ENCODE assay signal across 34 cellular contexts in genomic region chr2:150224321-150224720, GRCh38.
"Had no signal": no experiment of that assay in that cellular context is flagged by ENCODE, and none has a peak within 500 bp of the region (broad histone marks: within the 10 kb centered on the region; RNA-seq: fewer than 3 reads in every experiment).

No MANE protein-coding gene starts in this region.

- FAIRE-seq: astrocyte, bronchial epithelial cell had no signal

- DNase-seq: activated effector memory CD4-positive, alpha-beta T cell treated with anti-CD3 and anti-CD28 coated beads, Interleukin-2, amount 50 U/mL, for 16 hours; activated effector memory CD4-positive, alpha-beta T cell treated with Interleukin-2 at 50 U/mL for 16 hours; activated gamma-delta T cell; activated gamma-delta T cell treated with Interleukin-2 at 50 U/mL for 16 hours; activated naive CD4-positive, alpha-beta T cell; activated naive CD4-positive, alpha-beta T cell treated with anti-CD3 and anti-CD28 coated beads for 36 hours; activated naive CD4-positive, alpha-beta T cell treated with anti-CD3 and anti-CD28 coated beads, Interleukin-2, amount 10 ng/mL, durations not matched to agents 7 days and 5 days; activated naive CD4-positive, alpha-beta T cell treated with anti-CD3 and anti-CD28 coated beads, Interleukin-2, amount 50 U/mL, for 16 hours; activated naive CD4-positive, alpha-beta T cell treated with Interleukin-2 at 50 U/mL for 16 hours; activated naive CD8-positive, alpha-beta T cell treated with anti-CD3 and anti-CD28 coated beads for 36 hours; activated naive CD8-positive, alpha-beta T cell treated with anti-CD3 and anti-CD28 coated beads, Interleukin-2, amount 10 ng/mL, durations not matched to agents 7 days and 5 days; activated naive CD8-positive, alpha-beta T cell treated with anti-CD3 and anti-CD28 coated beads, Interleukin-2, amount 50 U/mL, for 24 hours; activated T-cell treated with anti-CD3 and anti-CD28 coated beads, Interleukin-2, amount 50 U/mL, for 1 hour; activated T-cell treated with anti-CD3 and anti-CD28 coated beads, Interleukin-2, amount 50 U/mL, for 24 hours; activated T-cell treated with anti-CD3 and anti-CD28 coated beads, Interleukin-2, amount 50 U/mL, for 4 hours; activated T-cell treated with anti-CD3 and anti-CD28 coated beads, Interleukin-2, amount 50 U/mL, for 48 hours; activated T-cell treated with anti-CD3 and anti-CD28 coated beads, Interleukin-2, amount 50 U/mL, for 72 hours; adrenal gland; amniotic stem cell; amygdala; anterior cingulate cortex; aorta; body of pancreas; brain microvascular endothelial cell; caudate nucleus; central memory CD4-positive, alpha-beta T cell; cerebellar nuclear complex had no signal

- H3K4me1 ChIP-seq: adrenal gland, ascending aorta, body of pancreas, breast epithelium had no signal

- H3K36me3 ChIP-seq: adrenal gland, ascending aorta, brain microvascular endothelial cell, breast epithelium, cardiac muscle cell had no signal

- H3K4me3 ChIP-seq: adrenal gland, ascending aorta, body of pancreas, breast epithelium, cardiac muscle cell had no signal

- ATAC-seq: activated naive CD4-positive, alpha-beta T cell treated with anti-CD3 and anti-CD28 coated beads, Interleukin-2, amount 50 U/mL, for 72 hours; activated naive CD8-positive, alpha-beta T cell treated with anti-CD3 and anti-CD28 coated beads, Interleukin-2, amount 50 U/mL, for 24 hours; activated T-cell treated with anti-CD3 and anti-CD28 coated beads, Interleukin-2, amount 50 U/mL, for 4 hours; activated T-cell treated with anti-CD3 and anti-CD28 coated beads, Interleukin-2, amount 50 U/mL, for 72 hours; activated T-helper 17 cell treated with anti-CD3 and anti-CD28 coated beads, Interleukin-2, amount 50 U/mL, for 72 hours; body of pancreas had no signal

- H3K27me3 ChIP-seq: adrenal gland, ascending aorta, body of pancreas, brain microvascular endothelial cell, breast epithelium, cardiac muscle cell had no signal

- H3K27ac ChIP-seq: adrenal gland, ascending aorta, body of pancreas, brain microvascular endothelial cell, breast epithelium, cardiac muscle cell had no signal

- H3K9me3 ChIP-seq: adrenal gland, ascending aorta, body of pancreas, breast epithelium had no signal
